13 cellular contexts compared by ENCODE assay signal in the genomic region with DNA sequence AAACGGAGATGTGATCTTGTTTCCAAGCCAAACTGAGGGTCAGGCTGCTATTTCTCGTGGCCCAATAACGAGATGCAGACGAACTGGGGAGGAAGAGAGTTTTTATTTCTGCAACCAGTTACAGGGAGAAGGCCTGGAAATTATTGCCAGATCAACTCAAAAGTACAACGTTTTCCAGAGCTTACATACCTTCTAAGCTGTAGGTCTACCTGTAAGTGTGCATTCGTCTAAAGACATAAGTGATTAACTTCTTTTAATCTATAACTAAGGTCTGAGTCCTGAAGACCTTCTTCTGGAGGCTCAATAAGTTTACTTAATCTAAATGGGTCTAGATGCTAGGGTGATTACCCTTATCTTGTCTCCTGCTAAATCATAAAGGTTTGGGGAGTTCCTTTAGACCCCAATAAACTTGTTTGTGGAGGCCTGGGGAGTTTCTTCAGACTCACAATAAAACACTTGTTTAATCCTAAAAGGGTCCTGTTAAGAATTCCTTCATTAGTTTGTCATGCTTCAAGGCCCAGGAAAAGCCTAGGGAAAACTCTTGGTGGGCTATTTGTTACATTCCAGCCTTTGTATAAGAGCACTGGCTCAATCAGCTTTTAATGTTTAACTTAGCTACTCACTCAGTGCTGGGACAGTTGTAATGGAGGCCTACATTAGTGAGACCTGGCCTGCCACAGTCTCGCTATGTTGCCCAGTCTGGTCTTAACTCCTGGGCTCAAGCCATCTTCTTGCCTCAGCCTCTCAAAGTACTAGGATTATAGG. TPM values are rescaled to one million over a fixed set of nuclear protein-coding genes. Genes with fewer than 3 reads are reported as not detected.
"Had no signal": no experiment of that assay in that cellular context is flagged by ENCODE, and none has a peak within 500 bp of the region (broad histone marks: within the 10 kb centered on the region; RNA-seq: fewer than 3 reads in every experiment).

No MANE protein-coding gene starts in this region.

RNA-seq across cellular contexts. Expression of gene BMP15, which starts 58.5 kb away (rescaled TPM):
- total RNA-seq: activated B cell treated with CpG ODN at 0.5 μM for 24 hours; activated CD8-positive, alpha-beta T cell treated with anti-CD3 and anti-CD28 coated beads for 36 hours; activated T-cell treated with anti-CD3 and anti-CD28 coated beads, Interleukin-2, amount 50 U/mL, for 4 hours; activated T-helper 17 cell treated with anti-CD3 and anti-CD28 coated beads, Interleukin-2, amount 50 U/mL, for 72 hours; body of pancreas; chondrocyte; colonic mucosa; dermis microvascular lymphatic vessel endothelial cell; endothelial cell of umbilical vein; esophagus mucosa; frontal cortex; T-helper 17 cell had no signal
- polyA plus RNA-seq: adipose tissue, endothelial cell of umbilical vein had no signal
